In genomic region chr19:17260842-17261325, GRCh38 we compare ENCODE assay signal across 9 cellular contexts. TPM values are rescaled to one million over a fixed set of nuclear protein-coding genes. Genes with fewer than 3 reads are reported as not detected.
DNase-seq lines count a peak whose midpoint lies in the region; ATAC-seq and TF ChIP-seq lines count a peak whose summit lies in the region.
"Had no signal": no experiment of that assay in that cellular context is flagged by ENCODE, and none has a peak within 500 bp of the region (broad histone marks: within the 10 kb centered on the region; RNA-seq: fewer than 3 reads in every experiment).

No MANE protein-coding gene starts in this region.

- H3K4me3 ChIP-seq in CD4-positive, alpha-beta memory T cell (ENCODE audit: low read length in 2 of 2): no peak overlapping the region
- no peak overlapping the region for H3K4me3 ChIP-seq in transverse colon

- peak overlapping the region in 5 of 7 donors; percentile 1 to 82 (median 47) for H3K27ac Mint-ChIP-seq in CD4-positive, alpha-beta memory T cell
- H3K27ac Mint-ChIP-seq in osteocyte (ENCODE audit: unreplicated experiment): no peak overlapping the region
- H3K27ac Mint-ChIP-seq: IgD-negative memory B cell had no signal

- TF ChIP-seq CTCF in osteocyte (IDR thresholded peaks at IDR 0.05) (peak; percentile 95), transverse colon (IDR thresholded peaks at IDR 0.05) (peak; percentile 89 to 94 (median 92))

- in situ Hi-C loops in transverse colon (cut with MboI; ENCODE audit: low pct_ligation_motif_present in 1 of 4, low pct_unique_long_range_greater_than_20kb in 1 of 4, low sequenced_read_pairs in 3 of 4): no loop called here

- WGBS in transverse colon (ENCODE audit: low coverage in 1 of 2), 2 donors: 11 to 20% methylated on average over 4 to 15 of the region's 15 CpGs

- H3K36me3 Mint-ChIP-seq in CD4-positive, alpha-beta memory T cell: no peaks in the 10 kb centered on the region
- H3K36me3 Mint-ChIP-seq in osteocyte (ENCODE audit: unreplicated experiment): no peaks in the 10 kb centered on the region
- H3K36me3 Mint-ChIP-seq: IgD-negative memory B cell had no signal

- no peak for TF ChIP-seq EP300 in transverse colon (IDR thresholded peaks at IDR 0.05; ENCODE audit: low read depth)

- no peaks in the 10 kb centered on the region for H3K27me3 Mint-ChIP-seq in CD4-positive, alpha-beta memory T cell
- H3K27me3 Mint-ChIP-seq in osteocyte (ENCODE audit: unreplicated experiment): peaks cover 2% of the 10 kb centered on the region
- H3K27me3 Mint-ChIP-seq: IgD-negative memory B cell had no signal

- no peaks in the 10 kb centered on the region for H3K36me3 ChIP-seq in CD4-positive, alpha-beta memory T cell (ENCODE audit: insufficient read depth, low read length)
- H3K36me3 ChIP-seq in transverse colon: no peaks in the 10 kb centered on the region

- peaks cover 5 to 22% (median 16%) of the 10 kb centered on the region in 4 donors for H3K4me1 Mint-ChIP-seq in CD4-positive, alpha-beta memory T cell
- H3K4me1 Mint-ChIP-seq in osteocyte (ENCODE audit: unreplicated experiment): no peaks in the 10 kb centered on the region

- peaks cover 14% of the 10 kb centered on the region for H3K4me1 ChIP-seq in CD4-positive, alpha-beta memory T cell (ENCODE audit: insufficient read depth, low read length)
- H3K4me1 ChIP-seq in transverse colon: no peaks in the 10 kb centered on the region

- no peaks in the 10 kb centered on the region for H3K9me3 Mint-ChIP-seq in CD4-positive, alpha-beta memory T cell
- H3K9me3 Mint-ChIP-seq in osteocyte (ENCODE audit: unreplicated experiment): no peaks in the 10 kb centered on the region
- H3K9me3 Mint-ChIP-seq: IgD-negative memory B cell had no signal

- POLR2A ChIA-PET in CD4-positive, alpha-beta memory T cell (lab: Charles Lee; ENCODE audit: partially characterized antibody): interaction anchor here (0.7 to 1.7 kb wide), 4 partner anchors 20 to 40 kb away, joined by 3 to 7 read pairs (median 4); partner anchors contain the start of gene ANKLE1

- H3K27ac ChIP-seq in CD4-positive, alpha-beta memory T cell (ENCODE audit: low read depth, low read length): no peak overlapping the region
- H3K27ac ChIP-seq in transverse colon: no peak overlapping the region

- H3K27me3 ChIP-seq in CD4-positive, alpha-beta memory T cell (ENCODE audit: insufficient read depth, low read length): no peaks in the 10 kb centered on the region
- H3K27me3 ChIP-seq in transverse colon: no peaks in the 10 kb centered on the region

- CTCF ChIA-PET in CD4-positive, alpha-beta memory T cell (lab: Charles Lee; ENCODE audit: partially characterized antibody): interaction anchor here (0.6 to 8.0 kb wide), 27 partner anchors 9 to 284 kb away, joined by 3 to 83 read pairs (median 4); partner anchors contain the start of genes ANKLE1, DDA1, OCEL1 and USE1

- H3K9me3 ChIP-seq in CD4-positive, alpha-beta memory T cell (ENCODE audit: control insufficient read depth in 1 of 2, low read length in 2 of 2): no peaks in the 10 kb centered on the region
- H3K9me3 ChIP-seq in transverse colon: no peaks in the 10 kb centered on the region

- no peak overlapping the region for H3K4me3 Mint-ChIP-seq in CD4-positive, alpha-beta memory T cell
- no peak overlapping the region for H3K4me3 Mint-ChIP-seq in osteocyte (ENCODE audit: unreplicated experiment)
- H3K4me3 Mint-ChIP-seq: IgD-negative memory B cell had no signal

- intact Hi-C loops in CD4-positive, alpha-beta memory T cell (cut with micrococcal nuclease): loop anchor here (1.0 kb wide), 2 partner anchors 21 to 194 kb away; no protein-coding TSS in a partner anchor
- intact Hi-C loops in transverse colon (cut with DNase I; ENCODE audit: low total_unique reads): no loop called here

- DNase-seq in CD4-positive, alpha-beta memory T cell: peak; percentile 85 to 88 (median 87)
- DNase-seq in Kasumi-1 (lab: John Stamatoyannopoulos, UW) (peak; percentile 86 to 94), RKO (ENCODE audit: low spot score) (peak; percentile 88), fibroblast of the conjunctiva (ENCODE audit: low read depth) (peak; percentile 38), osteocyte (ENCODE audit: extremely low spot score, unreplicated experiment) (peak; percentile 94), transverse colon (peak; percentile 91)
- DNase-seq in activated T-cell treated with anti-CD3 and anti-CD28 coated beads, Interleukin-2, amount 50 U/mL, for 48 hours: peak; percentile 94 to 95

- TF ChIP-seq POLR2A in transverse colon (IDR thresholded peaks at IDR 0.05): no peak

- ATAC-seq in GM21360 (IDR thresholded peaks at IDR 0.05; ENCODE audit: unreplicated experiment): peak; percentile 77

RNA-seq across cellular contexts. Expression of gene USHBP1, which starts 3.7 kb away (rescaled TPM):
- under 1 TPM in 1 of 2 experiments, not detected in 1; 0.33 TPM for total RNA-seq in CD4-positive, alpha-beta memory T cell
- under 1 TPM in 1 of 2 donors, not detected in 1; 0.10 TPM for polyA plus RNA-seq in CD4-positive, alpha-beta memory T cell
- not detected in 2 replicates for total RNA-seq in osteocyte
- total RNA-seq in transverse colon: 1 to 10 TPM in 1 of 4 donors, under 1 TPM in 2, not detected in 1; 0.79 to 1.2 (median 0.96) TPM
- polyA plus RNA-seq: IgD-negative memory B cell had no signal

RNA-seq across cellular contexts. Expression of gene BABAM1, which starts 6.4 kb away (rescaled TPM):
- 100 to 1,000 TPM; 101 to 112 TPM for total RNA-seq in CD4-positive, alpha-beta memory T cell
- 100 to 1,000 TPM in 1 of 2 donors, 10 to 100 TPM in 1; 92.0 to 171 TPM for polyA plus RNA-seq in CD4-positive, alpha-beta memory T cell
- total RNA-seq in osteocyte (92.5 and 93.7 TPM in 2 replicates), transverse colon (100 to 1,000 TPM in 1 of 4 donors, 10 to 100 TPM in 3; 56.2 to 364 (median 80.2) TPM)

RNA-seq across cellular contexts. Expression of gene NR2F6, which starts 15.2 kb away (rescaled TPM):
- 1 to 10 TPM; 7.1 TPM for total RNA-seq in CD4-positive, alpha-beta memory T cell
- 1 to 10 TPM; 1.2 to 2.3 TPM for polyA plus RNA-seq in CD4-positive, alpha-beta memory T cell
- total RNA-seq in osteocyte (43.9 and 44.2 TPM in 2 replicates), transverse colon (100 to 1,000 TPM; 156 to 362 (median 206) TPM)

RNA-seq across cellular contexts. Expression of gene ANKLE1, which starts 20.8 kb away (rescaled TPM):
- 1 to 10 TPM; 2.8 to 5.1 TPM for total RNA-seq in CD4-positive, alpha-beta memory T cell
- under 1 TPM; 0.41 to 0.80 TPM for polyA plus RNA-seq in CD4-positive, alpha-beta memory T cell
- 0.99 and 1.5 TPM in 2 replicates for total RNA-seq in osteocyte
- total RNA-seq in transverse colon: under 1 TPM in 2 of 4 donors, not detected in 2; 0.20 to 0.48 TPM

RNA-seq across cellular contexts. Expression of gene OCEL1, which starts 34.9 kb away (rescaled TPM):
- 10 to 100 TPM; 23.9 to 29.3 TPM for total RNA-seq in CD4-positive, alpha-beta memory T cell
- polyA plus RNA-seq in CD4-positive, alpha-beta memory T cell: 10 to 100 TPM; 37.8 to 38.0 TPM
- total RNA-seq in osteocyte (24.8 and 28.5 TPM in 2 replicates), transverse colon (10 to 100 TPM in 3 of 4 donors, 1 to 10 TPM in 1; 4.8 to 42.6 (median 29.9) TPM)

Comparison
In these comparisons a context has a peak if more than half of its experiments do, and no peak if none do; other contexts are left out.
1. DNase-seq: peak in every context shown above with its lines; median percentile 94 in activated T-cell treated with anti-CD3 and anti-CD28 coated beads, Interleukin-2, amount 50 U/mL, for 48 hours; 94 in osteocyte; 91 in transverse colon; 90 in Kasumi-1; 88 in RKO; 87 in CD4-positive, alpha-beta memory T cell; 38 in fibroblast of the conjunctiva.